In the genomic region with DNA sequence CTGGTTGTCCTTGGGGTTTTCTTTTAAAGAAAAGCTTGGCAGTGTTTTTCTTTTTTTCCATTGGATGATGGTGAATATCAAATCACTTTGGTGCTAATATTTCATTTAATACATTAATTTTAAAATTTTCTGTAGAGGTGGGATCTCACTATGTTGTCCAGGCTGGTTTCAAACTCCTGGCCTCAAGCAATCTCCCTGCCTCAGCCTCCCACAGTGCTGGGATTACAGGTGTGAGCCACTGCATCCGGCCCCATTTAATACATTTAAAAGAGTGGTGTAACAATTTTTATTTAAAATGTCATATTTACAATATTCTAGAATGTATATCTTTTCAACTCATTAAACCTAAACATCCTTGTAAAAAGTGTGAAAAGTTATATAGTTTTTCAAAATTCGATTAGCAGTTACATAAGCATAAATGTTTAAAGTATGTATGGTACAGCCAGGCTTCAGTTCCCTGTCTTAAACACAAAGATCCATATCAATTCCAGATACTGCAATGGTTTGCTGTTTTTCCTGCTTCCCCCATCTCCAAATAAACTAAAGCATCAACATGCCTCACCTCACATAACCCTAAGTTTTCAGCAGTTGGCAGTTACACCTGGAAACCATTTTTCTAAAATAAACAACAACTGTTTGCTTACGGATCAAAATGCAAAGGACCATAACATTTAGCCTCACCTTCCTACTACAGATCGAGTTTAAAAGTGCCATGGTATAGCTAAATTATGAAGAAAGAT, we compare ENCODE assay signal across 19 cellular contexts. TPM values are rescaled to one million over a fixed set of nuclear protein-coding genes. Genes with fewer than 3 reads are reported as not detected.
DNase-seq lines count a peak whose midpoint lies in the region; ATAC-seq, FAIRE-seq and TF ChIP-seq lines count a peak whose summit lies in the region.
"Had no signal": no experiment of that assay in that cellular context is flagged by ENCODE, and none has a peak within 500 bp of the region (broad histone marks: within the 10 kb centered on the region; RNA-seq: fewer than 3 reads in every experiment).

No MANE protein-coding gene starts in this region.

- peaks cover 4% of the 10 kb centered on the region for H3K36me3 Mint-ChIP-seq in CD4-positive, CD25-positive, alpha-beta regulatory T cell
- no peaks in the 10 kb centered on the region for H3K36me3 Mint-ChIP-seq in naive thymus-derived CD8-positive, alpha-beta T cell
- no peaks in the 10 kb centered on the region for H3K36me3 Mint-ChIP-seq in CD14-positive monocyte
- H3K36me3 Mint-ChIP-seq: memory B cell; stimulated activated memory B cell treated with anti-CD40 and anti-IgM and Interleukin-4, amounts not matched to agents 10 μg/mL and 1 μg/mL and 100 μg/mL, for 72 hours had no signal

- H3K36me3 ChIP-seq in CD4-positive, CD25-positive, alpha-beta regulatory T cell (ENCODE audit: control insufficient read depth, insufficient read depth, low read length): no peaks in the 10 kb centered on the region
- H3K36me3 ChIP-seq: HAP-1 had no signal

- no peaks in the 10 kb centered on the region for H3K9me3 Mint-ChIP-seq in CD4-positive, CD25-positive, alpha-beta regulatory T cell
- no peaks in the 10 kb centered on the region for H3K9me3 Mint-ChIP-seq in naive thymus-derived CD8-positive, alpha-beta T cell
- H3K9me3 Mint-ChIP-seq in CD14-positive monocyte: peaks cover 0 to 2% (median 0%) of the 10 kb centered on the region in 7 donors
- H3K9me3 Mint-ChIP-seq: activated CD4-positive, alpha-beta T cell treated with anti-CD3 and anti-CD28 coated beads, Interleukin-2, amount 10 ng/mL, durations not matched to agents 24 days and 14 days; central memory CD8-positive, alpha-beta T cell; memory B cell; stimulated activated memory B cell treated with anti-CD40 and anti-IgM and Interleukin-4, amounts not matched to agents 10 μg/mL and 1 μg/mL and 100 μg/mL, for 72 hours; T-helper 1 cell treated with Interleukin-12 subunit alpha and Interleukin-12 subunit beta and Interleukin-4 antibody, amounts not matched to agents 30 μg/mL and 1 μg/mL, for 36 hours had no signal

- no peaks in the 10 kb centered on the region for H3K27me3 Mint-ChIP-seq in CD4-positive, CD25-positive, alpha-beta regulatory T cell
- H3K27me3 Mint-ChIP-seq in naive thymus-derived CD8-positive, alpha-beta T cell: peaks cover 0 to 3% (median 0%) of the 10 kb centered on the region in 5 donors
- H3K27me3 Mint-ChIP-seq in CD14-positive monocyte (ENCODE audit: low read depth in 3 of 3): peaks cover 0 to 9% (median 1%) of the 10 kb centered on the region in 3 donors
- H3K27me3 Mint-ChIP-seq: central memory CD8-positive, alpha-beta T cell; memory B cell; stimulated activated memory B cell treated with anti-CD40 and anti-IgM and Interleukin-4, amounts not matched to agents 10 μg/mL and 1 μg/mL and 100 μg/mL, for 72 hours had no signal

- no peak overlapping the region for H3K4me3 ChIP-seq in CD4-positive, CD25-positive, alpha-beta regulatory T cell (ENCODE audit: low read depth, low read length)
- no peak overlapping the region for H3K4me3 ChIP-seq in coronary artery
- H3K4me3 ChIP-seq: HAP-1 had no signal

- intact Hi-C loops in CD14-positive monocyte (cut with micrococcal nuclease): no loop called here

- H3K4me1 ChIP-seq in CD4-positive, CD25-positive, alpha-beta regulatory T cell (ENCODE audit: control insufficient read depth, insufficient read depth, low read length, poor library complexity, severe bottlenecking): peaks cover 21% of the 10 kb centered on the region

- H3K27ac ChIP-seq in CD4-positive, CD25-positive, alpha-beta regulatory T cell (ENCODE audit: insufficient read depth, low read length, poor library complexity, severe bottlenecking): no peak overlapping the region
- peak overlapping the region; percentile 14 to 73 for H3K27ac ChIP-seq in coronary artery
- H3K27ac ChIP-seq: RWPE1 had no signal

- DNase-seq in CD4-positive, CD25-positive, alpha-beta regulatory T cell: no peak
- DNase-seq in NCI-H1417 treated with DMSO at 0.1 percent for 48 hours (lab: John Stamatoyannopoulos, UW) (peak; percentile 71), NCI-H526 (lab: John Stamatoyannopoulos, UW) (peak; percentile 79 to 82), coronary artery (ENCODE audit: low spot score) (no peak), CD14-positive monocyte (ENCODE audit: low spot score) (no peak), H54 (ENCODE audit: insufficient read length, low spot score) (no peak)
- no peak for DNase-seq in naive thymus-derived CD8-positive, alpha-beta T cell
- DNase-seq: activated CD4-positive, alpha-beta T cell treated with anti-CD3 and anti-CD28 coated beads, Interleukin-2, amount 10 ng/mL, durations not matched to agents 24 days and 14 days; activated T-cell treated with anti-CD3 and anti-CD28 coated beads, Interleukin-2, amount 50 U/mL, for 48 hours; foreskin fibroblast; KG1; NCI-H226 had no signal

- H3K9me3 ChIP-seq in CD4-positive, CD25-positive, alpha-beta regulatory T cell (ENCODE audit: control insufficient read depth in 2 of 2, low read length in 2 of 2): no peaks in the 10 kb centered on the region

- peaks cover 10 to 40% (median 23%) of the 10 kb centered on the region in 4 donors for H3K4me1 Mint-ChIP-seq in CD4-positive, CD25-positive, alpha-beta regulatory T cell
- H3K4me1 Mint-ChIP-seq in naive thymus-derived CD8-positive, alpha-beta T cell: peaks cover 0 to 18% (median 11%) of the 10 kb centered on the region in 4 donors
- H3K4me1 Mint-ChIP-seq in CD14-positive monocyte: peaks cover 8% of the 10 kb centered on the region
- H3K4me1 Mint-ChIP-seq: memory B cell; stimulated activated memory B cell treated with anti-CD40 and anti-IgM and Interleukin-4, amounts not matched to agents 10 μg/mL and 1 μg/mL and 100 μg/mL, for 72 hours had no signal

- TF ChIP-seq CTCF in coronary artery (IDR thresholded peaks at IDR 0.05): no peak
- TF ChIP-seq CTCF in CD14-positive monocyte (IDR thresholded peaks at IDR 0.05): no peak

- no peak for ATAC-seq in CD4-positive, CD25-positive, alpha-beta regulatory T cell (ENCODE audit: low read depth in 2 of 2)
- ATAC-seq in naive thymus-derived CD8-positive, alpha-beta T cell: no peak
- no peak for ATAC-seq in HG03571 (IDR thresholded peaks at IDR 0.05; ENCODE audit: unreplicated experiment)
- ATAC-seq: stimulated activated memory B cell treated with anti-CD40 and anti-IgM and Interleukin-4, amounts not matched to agents 10 μg/mL and 1 μg/mL and 100 μg/mL, for 72 hours had no signal

- no peak for TF ChIP-seq POLR2A in H54 (IDR thresholded peaks at IDR 0.05; ENCODE audit: low read depth, low read length)

- H3K27ac Mint-ChIP-seq in CD4-positive, CD25-positive, alpha-beta regulatory T cell: peak overlapping the region in 2 of 3 donors; percentile 16 to 79
- H3K27ac Mint-ChIP-seq in naive thymus-derived CD8-positive, alpha-beta T cell: peak overlapping the region in 1 of 10 donors; percentile 27
- no peak overlapping the region for H3K27ac Mint-ChIP-seq in CD14-positive monocyte
- H3K27ac Mint-ChIP-seq: activated CD4-positive, alpha-beta T cell treated with anti-CD3 and anti-CD28 coated beads, Interleukin-2, amount 10 ng/mL, durations not matched to agents 24 days and 14 days; memory B cell; stimulated activated memory B cell treated with anti-CD40 and anti-IgM and Interleukin-4, amounts not matched to agents 10 μg/mL and 1 μg/mL and 100 μg/mL, for 72 hours had no signal

- peak overlapping the region in 1 of 4 donors; percentile 58 for H3K4me3 Mint-ChIP-seq in CD4-positive, CD25-positive, alpha-beta regulatory T cell
- H3K4me3 Mint-ChIP-seq in naive thymus-derived CD8-positive, alpha-beta T cell: no peak overlapping the region
- no peak overlapping the region for H3K4me3 Mint-ChIP-seq in CD14-positive monocyte
- H3K4me3 Mint-ChIP-seq: activated CD4-positive, alpha-beta T cell treated with anti-CD3 and anti-CD28 coated beads, Interleukin-2, amount 10 ng/mL, durations not matched to agents 24 days and 14 days; central memory CD8-positive, alpha-beta T cell; memory B cell; stimulated activated memory B cell treated with anti-CD40 and anti-IgM and Interleukin-4, amounts not matched to agents 10 μg/mL and 1 μg/mL and 100 μg/mL, for 72 hours had no signal

- POLR2A ChIA-PET in naive thymus-derived CD8-positive, alpha-beta T cell (lab: Charles Lee): no interaction called here

- no peaks in the 10 kb centered on the region for H3K27me3 ChIP-seq in CD4-positive, CD25-positive, alpha-beta regulatory T cell (ENCODE audit: control insufficient read depth, insufficient read depth, low read length)

- FAIRE-seq in H54 (lab: Jason Lieb, UNC): no peak

RNA-seq across cellular contexts. Expression of a gene that starts 8.9 kb away (rescaled TPM):
- total RNA-seq in CD4-positive, CD25-positive, alpha-beta regulatory T cell: 183 TPM
- polyA plus RNA-seq in CD4-positive, CD25-positive, alpha-beta regulatory T cell: 10 to 100 TPM; 53.3 to 70.7 (median 60.1) TPM
- 100 to 1,000 TPM; 102 to 113 TPM for total RNA-seq in naive thymus-derived CD8-positive, alpha-beta T cell
- polyA plus RNA-seq in naive thymus-derived CD8-positive, alpha-beta T cell: 10 to 100 TPM; 29.3 to 40.8 (median 36.3) TPM
- 10 to 100 TPM; 58.9 to 84.6 TPM for polyA plus RNA-seq in CD14-positive monocyte

Comparison
In these comparisons a context has a peak if more than half of its experiments do, and no peak if none do; other contexts are left out.
1. DNase-seq: peak in NCI-H1417 treated with DMSO at 0.1 percent for 48 hours (single experiment) and NCI-H526 (2 of 2); none in CD4-positive, CD25-positive, alpha-beta regulatory T cell (0 of 3), coronary artery (single experiment), naive thymus-derived CD8-positive, alpha-beta T cell (0 of 10), CD14-positive monocyte (single experiment) and H54 (single experiment).
2. H3K27ac Mint-ChIP-seq: peak in CD4-positive, CD25-positive, alpha-beta regulatory T cell (2 of 3); none in CD14-positive monocyte (0 of 7).